ENCODE assay signal across 24 cellular contexts in genomic region chr18:32911660-32912284, GRCh38.
DNase-seq lines count a peak whose midpoint lies in the region; ATAC-seq and TF ChIP-seq lines count a peak whose summit lies in the region.
"Had no signal": no experiment of that assay in that cellular context is flagged by ENCODE, and none has a peak within 500 bp of the region (broad histone marks: within the 10 kb centered on the region; RNA-seq: fewer than 3 reads in every experiment).

No MANE protein-coding gene starts in this region.

- intact Hi-C loops in OCI-LY7 (cut with micrococcal nuclease; ENCODE audit: unreplicated experiment), result loop anchor here (10.0 kb wide), 1 partner anchor 107 kb away; no protein-coding TSS in a partner anchor

- DNase-seq in AG09309 (ENCODE audit: low read depth) (peak; percentile 32), OCI-LY7 (ENCODE audit: low spot score) (no peak), brain pericyte (ENCODE audit: low read depth, low spot score) (peak; percentile 20), glomerular visceral epithelial cell (ENCODE audit: extremely low spot score) (peak; percentile 30), UCSD-AML1 (lab: John Stamatoyannopoulos, UW; ENCODE audit: unreplicated experiment) (no peak), NCI-H748 treated with DMSO at 0.1 percent for 48 hours (lab: John Stamatoyannopoulos, UW) (no peak)
- DNase-seq: activated CD4-positive, alpha-beta T cell treated with anti-CD3 and anti-CD28 coated beads, Interleukin-2, amount 50 U/mL, for 1 hour; activated naive CD4-positive, alpha-beta T cell treated with anti-CD3 and anti-CD28 coated beads for 36 hours; brain microvascular endothelial cell; CD8-positive, alpha-beta memory T cell; dermis blood vessel endothelial cell; erythroblast; HFFc6; hypothalamus; left cardiac atrium; NCI-H1694 treated with DMSO at 0.1 percent for 48 hours; NCI-H510A treated with DMSO at 0.1 percent for 48 hours; right cardiac atrium; stimulated activated CD4-positive, alpha-beta T cell treated with anti-CD3 and anti-CD28 coated beads, Interleukin-1b, Interleukin-23, amount 100 ng/mL, for 48 hours; uterus had no signal

- H2AFZ ChIP-seq in OCI-LY7 (ENCODE audit: low read length), result peak overlapping the region; percentile 86; the same call in 1 of the 2 replicates

- no peak overlapping the region for H3K27ac ChIP-seq in OCI-LY7 (ENCODE audit: low read depth, low read length, poor library complexity, severe bottlenecking)
- H3K27ac ChIP-seq: brain microvascular endothelial cell, SK-N-MC, uterus had no signal

- TF ChIP-seq CTCF in AG09309 (IDR thresholded peaks at IDR 0.05; ENCODE audit: control insufficient read depth, insufficient read depth, low read depth, low read length, missing control alignments) (no peak), OCI-LY7 (conservative IDR thresholded peaks at IDR 0.05; ENCODE audit: low read length) (no peak)

- no peak overlapping the region for H3K4me2 ChIP-seq in OCI-LY7 (ENCODE audit: low read length)

- no peaks in the 10 kb centered on the region for H3K9me2 ChIP-seq in OCI-LY7 (ENCODE audit: insufficient read depth, low read length)

- no peak for ATAC-seq in HG03175 (IDR thresholded peaks at IDR 0.05; ENCODE audit: unreplicated experiment)
- ATAC-seq in HG03439 (IDR thresholded peaks at IDR 0.05; ENCODE audit: unreplicated experiment), result no peak
- ATAC-seq: HepG2, left cardiac atrium, right cardiac atrium had no signal

- CTCF ChIA-PET in OCI-LY7 (lab: Charles Lee; ENCODE audit: unreplicated experiment), result no interaction called here

- H3K9me3 ChIP-seq in OCI-LY7 (ENCODE audit: low read length), result no peaks in the 10 kb centered on the region
- H3K9me3 ChIP-seq: uterus had no signal

- H3K4me3 ChIP-seq in AG09309 (ENCODE audit: control insufficient read depth, low read depth, low read length) (no peak overlapping the region), OCI-LY7 (ENCODE audit: low read depth, low read length, poor library complexity, severe bottlenecking) (no peak overlapping the region)
- H3K4me3 ChIP-seq: SK-N-MC, uterus had no signal

- peaks cover 20% of the 10 kb centered on the region for H3K4me1 ChIP-seq in OCI-LY7 (ENCODE audit: insufficient read depth, low read length, poor library complexity, severe bottlenecking)
- H3K4me1 ChIP-seq: uterus had no signal

- no TSS peak for BruUV-seq in OCI-LY7 (replicated peaks; lab: Mats Ljungman, UMichigan)

- POLR2A ChIA-PET in OCI-LY7 (lab: Charles Lee), result interaction anchor here (0.6 to 1.5 kb wide), 2 partner anchors 11 to 183 kb away, joined by 3 to 4 read pairs; no protein-coding TSS in a partner anchor

- H3K79me2 ChIP-seq in OCI-LY7 (ENCODE audit: insufficient read depth, low read depth, low read length), result no peaks in the 10 kb centered on the region

- H4K20me1 ChIP-seq in OCI-LY7 (ENCODE audit: insufficient read depth, low read length), result no peaks in the 10 kb centered on the region

- H3K36me3 ChIP-seq in OCI-LY7 (ENCODE audit: insufficient read depth, low read length), result no peaks in the 10 kb centered on the region
- H3K36me3 ChIP-seq: brain microvascular endothelial cell, uterus had no signal

Comparison
In these comparisons a context has a peak if more than half of its experiments do, and no peak if none do; other contexts are left out.
1. DNase-seq: peak in AG09309 (single experiment), brain pericyte (single experiment) and glomerular visceral epithelial cell (single experiment); none in OCI-LY7 (single experiment), UCSD-AML1 (single experiment) and NCI-H748 treated with DMSO at 0.1 percent for 48 hours (single experiment).